In genomic region chr17:2695961-2696760, GRCh38 we compare ENCODE assay signal across 19 cellular contexts. TPM values are rescaled to one million over a fixed set of nuclear protein-coding genes. Genes with fewer than 3 reads are reported as not detected.
DNase-seq lines count a peak whose midpoint lies in the region; ATAC-seq, FAIRE-seq and TF ChIP-seq lines count a peak whose summit lies in the region.
"Had no signal": no experiment of that assay in that cellular context is flagged by ENCODE, and none has a peak within 500 bp of the region (broad histone marks: within the 10 kb centered on the region; RNA-seq: fewer than 3 reads in every experiment).

No MANE protein-coding gene starts in this region.

- no peak overlapping the region for H3K4ac ChIP-seq in H1 (replicated peaks; ENCODE audit: insufficient read length, low read depth, low read length)

- no peaks in the 10 kb centered on the region for H4K20me1 ChIP-seq in SK-N-SH (ENCODE audit: insufficient read depth)
- peaks cover 0 to 12% of the 10 kb centered on the region in 2 experiments for H4K20me1 ChIP-seq in H1 (replicated peaks in 1 of 2; ENCODE audit: control insufficient read depth in 1 of 2, insufficient read depth in 2 of 2, low read length in 2 of 2)

- H2BK5ac ChIP-seq in H1 (ENCODE audit: low read depth, low read length): no peak overlapping the region

- no peaks in the 10 kb centered on the region for H3K9me2 ChIP-seq in SK-N-SH

- H3K9ac ChIP-seq in SK-N-SH (no peak overlapping the region), H1 (replicated peaks in 1 of 4; ENCODE audit: extremely low read depth in 1 of 4, low read depth in 3 of 4, low read length in 3 of 4) (no peak overlapping the region)

- intact Hi-C loops in sciatic nerve (cut with DNase I): no loop called here

- POLR2A ChIA-PET in SK-N-SH (lab: Yijun Ruan, JAX): no interaction called here
- POLR2A ChIA-PET in H1 (lab: Charles Lee; ENCODE audit: partially characterized antibody): interaction anchor here (1.5 to 2.3 kb wide), 5 partner anchors 10 to 28 kb away, joined by 4 to 7 read pairs (median 5); no protein-coding TSS in a partner anchor
- POLR2A ChIA-PET in RWPE1 (lab: Yijun Ruan, JAX; ENCODE audit: low non-redundant PET): no interaction called here

- no peaks in the 10 kb centered on the region for H3K79me2 ChIP-seq in SK-N-SH (ENCODE audit: insufficient read depth)
- no peaks in the 10 kb centered on the region for H3K79me2 ChIP-seq in H1 (ENCODE audit: control insufficient read depth in 1 of 2, insufficient read depth in 2 of 2, low read length in 2 of 2)

- DNase-seq in SK-N-SH: peak; percentile 32
- peak; percentile 33 for DNase-seq in GM13977 (ENCODE audit: low spot score)
- no peak for DNase-seq in H1 (ENCODE audit: low read depth in 1 of 2, low spot score in 2 of 2)
- DNase-seq in sciatic nerve (ENCODE audit: low spot score): peak; percentile 56
- no peak for DNase-seq in mucosa of gallbladder (ENCODE audit: low spot score)
- no peak for DNase-seq in RWPE1 (ENCODE audit: low spot score)
- DNase-seq: DMS79 treated with DMSO at 0.1 percent for 48 hours, HCEC 1CT, MM.1S, NCI-H526 treated with DMSO at 0.1 percent for 48 hours, OCI-M1 had no signal

- H4K5ac ChIP-seq in H1 (ENCODE audit: insufficient read length, low read depth, low read length): no peak overlapping the region

- no peak overlapping the region for H3K27ac ChIP-seq in SK-N-SH (ENCODE audit: low read depth in 2 of 2, low read length in 1 of 2)
- H3K27ac ChIP-seq in H1 (ENCODE audit: low read depth, low read length): no peak overlapping the region
- no peak overlapping the region for H3K27ac ChIP-seq in RWPE1
- H3K27ac ChIP-seq: 22Rv1, cardiac muscle cell had no signal

- no peak overlapping the region for H2BK12ac ChIP-seq in H1 (ENCODE audit: low read depth, low read length)

- CTCF ChIA-PET in SK-N-SH (lab: Yijun Ruan, JAX): interaction anchor here (1.2 to 2.7 kb wide), 2 partner anchors 9 to 11 kb away, joined by 3 to 12 read pairs; no protein-coding TSS in a partner anchor
- CTCF ChIA-PET in H1 (lab: Charles Lee; ENCODE audit: partially characterized antibody): interaction anchor here (0.8 to 4.5 kb wide), 8 partner anchors 8 to 305 kb away, joined by 3 to 30 read pairs (median 4); no protein-coding TSS in a partner anchor
- CTCF ChIA-PET in RWPE1 (lab: Yijun Ruan, JAX): interaction anchor here (0.6 kb wide), 1 partner anchor 1044 kb away, joined by 8 read pairs; no protein-coding TSS in a partner anchor

- no peak overlapping the region for H3K23ac ChIP-seq in H1 (ENCODE audit: insufficient read length)

- in situ Hi-C loops in GM13977 (cut with MboI; ENCODE audit: low pct_unique_long_range_greater_than_20kb, low sequenced_read_pairs, unreplicated experiment): no loop called here

- no peak overlapping the region for H4K91ac ChIP-seq in H1 (replicated peaks; ENCODE audit: insufficient read length, low read length)

- H3K56ac ChIP-seq in H1 (replicated peaks; ENCODE audit: insufficient read length, low read depth, low read length): no peak overlapping the region

- H3K36me3 ChIP-seq in SK-N-SH (replicated peaks in 1 of 2; ENCODE audit: control insufficient read depth in 1 of 2, insufficient read depth in 2 of 2, low read length in 1 of 2) (peaks cover 0 to 49% of the 10 kb centered on the region in 2 experiments), H1 (ENCODE audit: control insufficient read depth in 2 of 4, insufficient read depth in 4 of 4, low read length in 3 of 4) (peaks cover 0 to 64% (median 16%) of the 10 kb centered on the region in 4 experiments; a peak in 6 of 8 replicates)

- 90% methylated on average over 16 of the region's 36 CpGs for WGBS in SK-N-SH (ENCODE audit: low lambda C conversion rate)
- 91% methylated on average over 25 of the region's 36 CpGs; no CpG with 5 or more reads in 1 of the 2 experiments for WGBS in H1 (ENCODE audit: extremely low coverage in 1 of 2, insufficient coverage in 1 of 2, insufficient read length in 1 of 2, insufficient replicate concordance in 2 of 2, low coverage in 1 of 2, low lambda C conversion rate in 2 of 2, missing lambda C conversion rate in 1 of 2), 2 experiments

- H3F3A ChIP-seq in SK-N-SH (replicated peaks; ENCODE audit: insufficient read depth): no peaks in the 10 kb centered on the region

- no peaks in the 10 kb centered on the region for H3K27me3 ChIP-seq in SK-N-SH (ENCODE audit: insufficient read depth)
- no peaks in the 10 kb centered on the region for H3K27me3 ChIP-seq in H1 (replicated peaks in 1 of 4; ENCODE audit: control insufficient read depth in 3 of 4, extremely low read depth in 1 of 4, insufficient read depth in 3 of 4, low read length in 3 of 4)
- H3K27me3 ChIP-seq: cardiac muscle cell had no signal

- H2AFZ ChIP-seq in SK-N-SH (ENCODE audit: low read depth) (no peak overlapping the region), H1 (ENCODE audit: low read length) (no peak overlapping the region)

- TF ChIP-seq POLR2A in H1 (IDR thresholded peaks at IDR 0.05; ENCODE audit: control extremely low read depth in 1 of 2, low read depth in 2 of 2, low read length in 2 of 2): no peak

- no peak overlapping the region for H2BK120ac ChIP-seq in H1 (replicated peaks; ENCODE audit: low read depth, low read length)

- no peak overlapping the region for H3K18ac ChIP-seq in H1 (ENCODE audit: extremely low read depth, low read length)

- no peak overlapping the region for H3K14ac ChIP-seq in H1 (ENCODE audit: insufficient read length)

- no peak overlapping the region for H2BK20ac ChIP-seq in H1 (ENCODE audit: low read length)

- H2BK15ac ChIP-seq in H1 (ENCODE audit: low read length): no peak overlapping the region

- no peak for TF ChIP-seq CTCF in SK-N-SH (IDR thresholded peaks at IDR 0.05)
- no peak for TF ChIP-seq CTCF in GM13977 (IDR thresholded peaks at IDR 0.05; ENCODE audit: extremely low read depth, insufficient read depth, missing control alignments)
- no peak for TF ChIP-seq CTCF in H1 (IDR thresholded peaks at IDR 0.05; ENCODE audit: control extremely low read depth in 1 of 3, insufficient read depth in 1 of 3, low read depth in 1 of 3, low read length in 3 of 3)
- TF ChIP-seq CTCF in RWPE1 (conservative IDR thresholded peaks at IDR 0.05; ENCODE audit: low read depth): no peak

- peak overlapping the region; percentile 25; the same call in 1 of the 2 replicates for H4K8ac ChIP-seq in H1 (ENCODE audit: extremely low read depth, insufficient read depth, low read length)

- ATAC-seq in SK-N-SH treated with all-trans-retinoic acid at 6 μM for 48 hours: no peak
- no peak for ATAC-seq in sciatic nerve
- no peak for ATAC-seq in HG03520 (IDR thresholded peaks at IDR 0.05; ENCODE audit: unreplicated experiment)
- ATAC-seq: naive thymus-derived CD4-positive, alpha-beta T cell had no signal

- TF ChIP-seq EP300 in SK-N-SH (IDR thresholded peaks at IDR 0.05; ENCODE audit: borderline replicate concordance in 1 of 2, low read depth in 1 of 2, low read length in 1 of 2) (no peak), H1 (IDR thresholded peaks at IDR 0.05; ENCODE audit: borderline replicate concordance in 1 of 2, low read depth in 2 of 2, low read length in 2 of 2) (no peak)

- no peak overlapping the region for H3K4me3 ChIP-seq in SK-N-SH (ENCODE audit: low read depth in 2 of 2, low read length in 1 of 2)
- no peak overlapping the region for H3K4me3 ChIP-seq in H1 (ENCODE audit: extremely low read depth in 1 of 4, insufficient read depth in 2 of 4, low read depth in 3 of 4, low read length in 4 of 4)
- H3K4me3 ChIP-seq: cardiac muscle cell had no signal

- H2AK5ac ChIP-seq in H1 (ENCODE audit: low read depth, low read length): no peak overlapping the region

- FAIRE-seq in H1 (lab: Jason Lieb, UNC): no peak

- H3K79me1 ChIP-seq in H1 (ENCODE audit: low read depth, low read length): no peaks in the 10 kb centered on the region; the same call in 1 of the 2 replicates

- H3K23me2 ChIP-seq in H1 (ENCODE audit: low read depth, low read length): no peaks in the 10 kb centered on the region

- H3K4me2 ChIP-seq in SK-N-SH: no peak overlapping the region
- no peak overlapping the region for H3K4me2 ChIP-seq in H1 (ENCODE audit: insufficient read depth in 1 of 2, low read depth in 2 of 2, low read length in 2 of 2)

- TF ChIP-seq RAD21 in SK-N-SH (IDR thresholded peaks at IDR 0.05; ENCODE audit: low read length) (no peak), H1 (IDR thresholded peaks at IDR 0.05 in 1 of 2, conservative IDR thresholded peaks at IDR 0.05 in 1 of 2; ENCODE audit: low read depth in 2 of 2, low read length in 2 of 2) (no peak)

- H3K9me3 ChIP-seq in SK-N-SH (no peaks in the 10 kb centered on the region), H1 (ENCODE audit: insufficient read depth in 2 of 2, low read depth in 1 of 2, low read length in 1 of 2) (no peaks in the 10 kb centered on the region)

- no peaks in the 10 kb centered on the region for H3K4me1 ChIP-seq in SK-N-SH (ENCODE audit: control insufficient read depth in 1 of 2, insufficient read depth in 2 of 2, low read depth in 1 of 2, low read length in 1 of 2)
- H3K4me1 ChIP-seq in H1 (replicated peaks in 1 of 4; ENCODE audit: control insufficient read depth in 3 of 4, insufficient read depth in 4 of 4, low read length in 3 of 4): no peaks in the 10 kb centered on the region; a peak in 1 of 7 replicates

RNA-seq across cellular contexts. Expression of gene CLUH, which starts 15.4 kb away (rescaled TPM):
- polyA plus RNA-seq in SK-N-SH (2012; rRNA removed) (25.1 and 32.2 TPM in 2 replicates), H1 (2011; rRNA removed) (33.6 and 46.8 TPM in 2 replicates)
- polyA plus RNA-seq in SK-N-SH (2012; cell fraction: cytosol; rRNA removed): 6.6 and 12.0 TPM in 2 replicates
- polyA plus RNA-seq in SK-N-SH (2012; cell fraction: nucleus; rRNA removed): 144 and 174 TPM in 2 replicates
- 93.6 and 98.6 TPM in 2 replicates for total RNA-seq in H1 (2021; fragmentation: NEBNext Ultra II Directional; extraction: Animal tissue kit (Norgen Biotek cat#: 25700))
- 32.3 TPM for polyA plus RNA-seq in H1 (2011; cell fraction: cytosol; rRNA removed)
- 142 TPM for polyA plus RNA-seq in H1 (2011; cell fraction: nucleus; rRNA removed)
- 64.3 to 76.7 TPM (median 69.8 TPM) in 4 replicates for polyA plus RNA-seq in H1 (2012, experiment 1 of 2)
- 44.8 TPM for polyA plus RNA-seq in H1 (2012, experiment 2 of 2)
- polyA plus RNA-seq in H1 (2013, experiment 1 of 2): 45.6 TPM
- polyA plus RNA-seq in H1 (2013, experiment 2 of 2): 39.5 TPM
- polyA minus RNA-seq in H1 (2011; rRNA and poly(A)+ RNA removed): 24.7 and 34.6 TPM in 2 replicates
- polyA minus RNA-seq in H1 (2011; cell fraction: cytosol; rRNA and poly(A)+ RNA removed): 32.9 TPM
- 44.5 TPM for polyA minus RNA-seq in H1 (2011; cell fraction: nucleus; rRNA and poly(A)+ RNA removed)
- total RNA-seq in sciatic nerve (39.2 TPM), mucosa of gallbladder (87.4 TPM)

RNA-seq across cellular contexts. Expression of gene CCDC92B, which starts 53.3 kb away (rescaled TPM):
- 0.07 and 0.13 TPM in 2 replicates for polyA plus RNA-seq in SK-N-SH (2012; rRNA removed)
- 0.13 and 0.22 TPM in 2 replicates for polyA plus RNA-seq in SK-N-SH (2012; cell fraction: cytosol; rRNA removed)
- 0.30 and 0.35 TPM in 2 replicates for polyA plus RNA-seq in SK-N-SH (2012; cell fraction: nucleus; rRNA removed)
- 11.9 and 12.1 TPM in 2 replicates for total RNA-seq in H1 (2021; fragmentation: NEBNext Ultra II Directional; extraction: Animal tissue kit (Norgen Biotek cat#: 25700))
- polyA plus RNA-seq in H1 (2011; rRNA removed): 5.5 and 9.0 TPM in 2 replicates
- polyA plus RNA-seq in H1 (2011; cell fraction: cytosol; rRNA removed): 5.5 TPM
- 11.0 TPM for polyA plus RNA-seq in H1 (2011; cell fraction: nucleus; rRNA removed)
- polyA plus RNA-seq in H1 (2012, experiment 1 of 2): 9.2 to 11.7 TPM (median 11.1 TPM) in 4 replicates
- 12.5 TPM for polyA plus RNA-seq in H1 (2012, experiment 2 of 2)
- 8.5 TPM for polyA plus RNA-seq in H1 (2013, experiment 1 of 2)
- 8.3 TPM for polyA plus RNA-seq in H1 (2013, experiment 2 of 2)
- polyA minus RNA-seq in H1 (2011; rRNA and poly(A)+ RNA removed): 4.7 and 10.4 TPM in 2 replicates
- 6.5 TPM for polyA minus RNA-seq in H1 (2011; cell fraction: cytosol; rRNA and poly(A)+ RNA removed)
- 4.9 TPM for polyA minus RNA-seq in H1 (2011; cell fraction: nucleus; rRNA and poly(A)+ RNA removed)
- total RNA-seq in sciatic nerve: 0.27 TPM
- total RNA-seq in mucosa of gallbladder: 0.14 TPM
- total RNA-seq: activated CD8-positive, alpha-beta memory T cell treated with anti-CD3 and anti-CD28 coated beads for 36 hours; fibroblast of villous mesenchyme had no signal
- polyA plus RNA-seq: CD14-positive monocyte; naive thymus-derived CD4-positive, alpha-beta T cell had no signal

Comparison
In these comparisons a context has a peak if more than half of its experiments do, and no peak if none do; other contexts are left out.
1. DNase-seq: peak in SK-N-SH (single experiment), GM13977 (single experiment) and sciatic nerve (single experiment); none in H1 (0 of 2), mucosa of gallbladder (single experiment) and RWPE1 (single experiment).
2. RNA of gene CCDC92B, which starts 53.3 kb away (total RNA-seq): 11.9 to 12.1 TPM in H1; 0.27 TPM in sciatic nerve (single experiment) and 0.14 TPM in mucosa of gallbladder (single experiment); every median in the first group is over 10 times any median in the second.